Comparison of ENCODE assay signal across 8 cellular contexts in the genomic region with DNA sequence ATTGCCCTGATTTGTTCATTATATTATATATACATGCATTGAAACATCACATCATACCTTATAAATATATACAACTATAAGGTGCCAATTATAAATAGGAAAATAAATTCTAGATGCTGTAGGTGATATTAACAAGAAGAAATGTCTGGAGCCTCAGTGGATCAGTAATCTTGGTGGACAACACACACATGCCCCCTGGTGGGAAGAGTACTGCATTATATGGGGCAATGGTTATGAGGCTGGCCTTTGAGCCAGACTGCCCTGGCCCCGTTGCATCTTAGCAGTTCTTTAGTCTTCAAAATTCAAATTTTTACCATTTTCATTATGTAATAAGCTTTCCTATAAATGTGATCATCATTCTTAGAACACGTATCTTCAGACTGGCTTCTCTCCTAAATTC.
DNase-seq lines count a peak whose midpoint lies in the region; TF ChIP-seq lines count a peak whose summit lies in the region.

No MANE protein-coding gene starts in this region.

- DNase-seq in SHP77 (lab: John Stamatoyannopoulos, UW) (peak; percentile 2 to 58), SHP77 treated with DMSO at 0.1 percent for 48 hours (lab: John Stamatoyannopoulos, UW) (no peak), HCEC 1CT (peak; percentile 55), NCI-H82 (lab: John Stamatoyannopoulos, UW) (peak; percentile 89), epithelial cell of proximal tubule (ENCODE audit: low read depth) (no peak), stomach (no peak), NCI-H2107 treated with DMSO at 0.1 percent for 48 hours (lab: John Stamatoyannopoulos, UW; ENCODE audit: unreplicated experiment) (no peak), amniotic stem cell (lab: John Stamatoyannopoulos, UW) (no peak)

- no peaks in the 10 kb centered on the region for H3K27me3 ChIP-seq in stomach

- 71 to 78% (median 75%) methylated on average over 2 of the region's 2 CpGs for WGBS in stomach, 5 donors

- H3K4me3 ChIP-seq in epithelial cell of proximal tubule (ENCODE audit: low read depth, low read length), result no peak overlapping the region
- no peak overlapping the region for H3K4me3 ChIP-seq in stomach

- no peaks in the 10 kb centered on the region for H3K9me3 ChIP-seq in stomach

- no peak for TF ChIP-seq EP300 in stomach (IDR thresholded peaks at IDR 0.05)

- no peak overlapping the region for H3K27ac ChIP-seq in stomach

- TF ChIP-seq CTCF in epithelial cell of proximal tubule (conservative IDR thresholded peaks at IDR 0.05; ENCODE audit: low read depth, low read length) (peak; percentile 63), stomach (IDR thresholded peaks at IDR 0.05) (peak in 4 of 7 experiments; percentile 21 to 34 (median 24))

- intact Hi-C loops in stomach (cut with DNase I; ENCODE audit: low total_unique reads), result no loop called here

- H3K36me3 ChIP-seq in stomach, result no peaks in the 10 kb centered on the region

- no peak for TF ChIP-seq POLR2A in stomach (IDR thresholded peaks at IDR 0.05)

- no peaks in the 10 kb centered on the region for H3K4me1 ChIP-seq in stomach

Comparison
In these comparisons a context has a peak if more than half of its experiments do, and no peak if none do; other contexts are left out.
1. DNase-seq: peak in SHP77 (2 of 2), HCEC 1CT (single experiment) and NCI-H82 (single experiment); none in SHP77 treated with DMSO at 0.1 percent for 48 hours (single experiment), epithelial cell of proximal tubule (single experiment), stomach (single experiment), NCI-H2107 treated with DMSO at 0.1 percent for 48 hours (single experiment) and amniotic stem cell (single experiment).